In genomic region chr9:70418822-70419545, GRCh38 we compare ENCODE assay signal across 8 cellular contexts. TPM values are rescaled to one million over a fixed set of nuclear protein-coding genes. Genes with fewer than 3 reads are reported as not detected.
DNase-seq lines count a peak whose midpoint lies in the region; ATAC-seq, FAIRE-seq and TF ChIP-seq lines count a peak whose summit lies in the region.

No MANE protein-coding gene starts in this region.

- no peaks in the 10 kb centered on the region for H3K36me3 ChIP-seq in ACC112 (ENCODE audit: insufficient read depth, low read length)
- no peaks in the 10 kb centered on the region for H3K36me3 ChIP-seq in WERI-Rb-1
- no peaks in the 10 kb centered on the region for H3K36me3 ChIP-seq in bronchial epithelial cell (ENCODE audit: control insufficient read depth, insufficient read depth, low read length)
- H3K36me3 ChIP-seq in smooth muscle cell (ENCODE audit: low read depth), result no peaks in the 10 kb centered on the region

- no peak for FAIRE-seq in bronchial epithelial cell (lab: Jason Lieb, UNC)

- H3K27ac Mint-ChIP-seq in immature natural killer cell, result peak overlapping the region; percentile 93 to 99 (median 98)

- peak; percentile 88 for DNase-seq in NCI-H2196 treated with DMSO at 0.1 percent for 48 hours (lab: John Stamatoyannopoulos, UW; ENCODE audit: unreplicated experiment)
- DNase-seq in WERI-Rb-1, result peak; percentile 95
- DNase-seq in bronchial epithelial cell (ENCODE audit: low read depth), result peak; percentile 89
- peak; percentile 91 to 92 (median 92) for DNase-seq in immature natural killer cell
- peak; percentile 81 for DNase-seq in smooth muscle cell (lab: John Stamatoyannopoulos, UW; ENCODE audit: unreplicated experiment)

- H3K27me3 Mint-ChIP-seq in immature natural killer cell (ENCODE audit: low read depth in 3 of 3), result peaks cover 4 to 18% (median 12%) of the 10 kb centered on the region in 3 donors

- H3K4me1 Mint-ChIP-seq in immature natural killer cell, result peaks cover 55 to 61% of the 10 kb centered on the region in 2 donors

- no peaks in the 10 kb centered on the region for H4K20me1 ChIP-seq in smooth muscle cell (ENCODE audit: low read depth)

- no peak overlapping the region for H2AFZ ChIP-seq in ACC112 (ENCODE audit: low read length, unreplicated experiment)
- peak overlapping the region; percentile 57 for H2AFZ ChIP-seq in smooth muscle cell (ENCODE audit: low read depth)

- H3K4me3 ChIP-seq in ACC112 (ENCODE audit: low read depth, low read length) (peak overlapping the region; percentile 71), WERI-Rb-1 (ENCODE audit: low read depth, low read length) (peak overlapping the region; percentile 90), bronchial epithelial cell (ENCODE audit: low read depth, low read length) (peak overlapping the region; percentile 38), smooth muscle cell (peak overlapping the region; percentile 61)

- WGBS in smooth muscle cell (ENCODE audit: low lambda C conversion rate), result under 1% methylated on average over 60 of the region's 65 CpGs

- H3K9ac ChIP-seq in smooth muscle cell (ENCODE audit: low read depth), result peak overlapping the region; percentile 84

- peaks cover 2% of the 10 kb centered on the region for H3K9me3 ChIP-seq in WERI-Rb-1 (ENCODE audit: severe bottlenecking)
- no peaks in the 10 kb centered on the region for H3K9me3 ChIP-seq in smooth muscle cell (replicated peaks; ENCODE audit: low read depth)

- H3K27me3 ChIP-seq in ACC112 (ENCODE audit: insufficient read depth, low read length), result no peaks in the 10 kb centered on the region
- no peaks in the 10 kb centered on the region for H3K27me3 ChIP-seq in WERI-Rb-1 (ENCODE audit: insufficient read depth, low read depth, severe bottlenecking)
- H3K27me3 ChIP-seq in bronchial epithelial cell (ENCODE audit: control insufficient read depth, insufficient read depth, low read length), result no peaks in the 10 kb centered on the region
- no peaks in the 10 kb centered on the region for H3K27me3 ChIP-seq in smooth muscle cell (ENCODE audit: low read depth)

- H3F3A ChIP-seq in smooth muscle cell (ENCODE audit: low read depth), result peaks cover 25% of the 10 kb centered on the region

- peak overlapping the region; percentile 86 to 99 (median 96) for H3K4me3 Mint-ChIP-seq in immature natural killer cell

- TF ChIP-seq CTCF in WERI-Rb-1 (IDR thresholded peaks at IDR 0.05; ENCODE audit: low read depth, low read length) (no peak), bronchial epithelial cell (IDR thresholded peaks at IDR 0.05; ENCODE audit: insufficient read depth, low read length, severe bottlenecking) (no peak), smooth muscle cell (IDR thresholded peaks at IDR 0.05; ENCODE audit: borderline replicate concordance, insufficient read depth, poor library complexity, severe bottlenecking) (no peak)

- H3K27ac ChIP-seq in ACC112 (ENCODE audit: low read depth, low read length) (peak overlapping the region; percentile 100), WERI-Rb-1 (peak overlapping the region; percentile 91), smooth muscle cell (ENCODE audit: low read depth) (peak overlapping the region; percentile 90)

- no peaks in the 10 kb centered on the region for H3K36me3 Mint-ChIP-seq in immature natural killer cell

- ATAC-seq in GM18868 (IDR thresholded peaks at IDR 0.05; ENCODE audit: unreplicated experiment) (peak; percentile 50), HG03108 (IDR thresholded peaks at IDR 0.05; ENCODE audit: unreplicated experiment) (peak; percentile 44)

- peak overlapping the region; percentile 97 for H3K4me2 ChIP-seq in smooth muscle cell

- H3K79me2 ChIP-seq in ACC112 (ENCODE audit: control insufficient read depth, insufficient read depth, low read length, unreplicated experiment), result peaks cover 12% of the 10 kb centered on the region
- H3K79me2 ChIP-seq in smooth muscle cell (ENCODE audit: low read depth), result no peaks in the 10 kb centered on the region

- no peaks in the 10 kb centered on the region for H3K9me3 Mint-ChIP-seq in immature natural killer cell

- H3K4me1 ChIP-seq in ACC112 (ENCODE audit: control insufficient read depth, insufficient read depth, low read length, unreplicated experiment), result peaks cover 65% of the 10 kb centered on the region
- peaks cover 20% of the 10 kb centered on the region for H3K4me1 ChIP-seq in smooth muscle cell (ENCODE audit: low read depth)

RNA-seq across cellular contexts. Expression of gene KLF9, which starts 4.5 kb away (rescaled TPM):
- total RNA-seq in bronchial epithelial cell (41.9 and 44.0 TPM in 2 replicates), smooth muscle cell (13.5 and 25.7 TPM in 2 replicates)
- polyA plus RNA-seq in immature natural killer cell (1 to 10 TPM; 1.1 to 3.0 (median 1.3) TPM), smooth muscle cell (2.9 and 3.2 TPM in 2 replicates)

Comparison
In these comparisons a context has a peak if more than half of its experiments do, and no peak if none do; other contexts are left out.
1. Peak in every context shown above with its lines: DNase-seq, ATAC-seq, H3K4me3 ChIP-seq and H3K27ac ChIP-seq.
2. H3K4me3 ChIP-seq: peak in every context shown above with its lines; median percentile 90 in WERI-Rb-1; 71 in ACC112; 61 in smooth muscle cell; 38 in bronchial epithelial cell.